Comparison of ENCODE assay signal across 27 cellular contexts in the genomic region with DNA sequence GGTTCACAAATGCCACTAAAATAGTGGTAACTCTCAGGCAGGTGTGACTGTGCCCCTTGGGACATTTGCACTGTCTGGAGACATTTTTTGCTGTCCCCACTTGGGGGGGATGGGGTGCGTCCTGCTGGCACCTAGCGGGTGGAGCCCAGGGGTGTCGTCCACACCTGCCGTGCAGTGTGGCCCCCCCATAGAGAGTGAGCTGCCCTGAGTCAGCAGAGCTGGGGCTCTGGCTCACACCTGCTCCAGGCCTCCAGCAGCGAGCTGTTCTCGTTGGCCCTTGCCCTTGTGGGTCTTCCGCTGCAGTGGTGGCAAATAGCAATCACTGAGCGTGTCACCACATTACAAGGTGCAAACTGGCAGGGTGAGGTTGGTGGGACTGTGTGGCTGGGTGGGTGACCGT.
DNase-seq lines count a peak whose midpoint lies in the region; ATAC-seq, FAIRE-seq and TF ChIP-seq lines count a peak whose summit lies in the region.
"Had no signal": no experiment of that assay in that cellular context is flagged by ENCODE, and none has a peak within 500 bp of the region (broad histone marks: within the 10 kb centered on the region; RNA-seq: fewer than 3 reads in every experiment).

No MANE protein-coding gene starts in this region.

- peaks cover 10 to 14% of the 10 kb centered on the region in 2 donors for H3K36me3 Mint-ChIP-seq in stimulated activated naive B cell treated with anti-CD40 and anti-IgM and Interleukin-4, amounts not matched to agents 10 μg/mL and 1 μg/mL and 100 μg/mL, for 72 hours
- H3K36me3 Mint-ChIP-seq: CD14-positive monocyte had no signal

- no peaks in the 10 kb centered on the region for H3K9me3 ChIP-seq in left ventricle myocardium inferior (replicated peaks)
- no peaks in the 10 kb centered on the region for H3K9me3 ChIP-seq in right atrium auricular region
- no peaks in the 10 kb centered on the region for H3K9me3 ChIP-seq in H1 (ENCODE audit: insufficient read depth in 2 of 2, low read depth in 1 of 2, low read length in 1 of 2)
- no peaks in the 10 kb centered on the region for H3K9me3 ChIP-seq in BE2C
- H3K9me3 ChIP-seq: adrenal gland had no signal

- H2BK15ac ChIP-seq in H1 (ENCODE audit: low read length): no peak overlapping the region

- H3K4me1 ChIP-seq in left ventricle myocardium inferior: peaks cover 49% of the 10 kb centered on the region
- H3K4me1 ChIP-seq in right atrium auricular region: peaks cover 0 to 16% of the 10 kb centered on the region in 2 donors
- H3K4me1 ChIP-seq in H1 (replicated peaks in 1 of 4; ENCODE audit: control insufficient read depth in 3 of 4, insufficient read depth in 4 of 4, low read length in 3 of 4): peaks cover 0 to 9% (median 2%) of the 10 kb centered on the region in 4 experiments; a peak in 2 of 7 replicates
- no peaks in the 10 kb centered on the region for H3K4me1 ChIP-seq in BE2C

- no peak overlapping the region for H3K4me2 ChIP-seq in H1 (ENCODE audit: insufficient read depth in 1 of 2, low read depth in 2 of 2, low read length in 2 of 2)

- no peak overlapping the region for H3K4ac ChIP-seq in H1 (replicated peaks; ENCODE audit: insufficient read length, low read depth, low read length)

- peaks cover 0 to 1% of the 10 kb centered on the region in 2 experiments for H4K20me1 ChIP-seq in H1 (replicated peaks in 1 of 2; ENCODE audit: control insufficient read depth in 1 of 2, insufficient read depth in 2 of 2, low read length in 2 of 2)

- no peak for DNase-seq in left ventricle myocardium inferior
- no peak for DNase-seq in right atrium auricular region (ENCODE audit: low spot score)
- peak; percentile 27 for DNase-seq in NCI-H146 treated with DMSO at 0.1 percent for 48 hours (lab: John Stamatoyannopoulos, UW; ENCODE audit: unreplicated experiment)
- DNase-seq in H1 (ENCODE audit: low read depth in 1 of 2, low spot score in 2 of 2): no peak
- no peak for DNase-seq in stimulated activated naive B cell treated with anti-CD40 and anti-IgM and Interleukin-4, amounts not matched to agents 10 μg/mL and 1 μg/mL and 100 μg/mL, for 72 hours
- DNase-seq in BE2C: no peak
- no peak for DNase-seq in erythroblast (lab: John Stamatoyannopoulos, UW)
- no peak for DNase-seq in GM03348 (ENCODE audit: low spot score)
- DNase-seq: activated CD8-positive, alpha-beta T cell treated with anti-CD3 and anti-CD28 coated beads for 36 hours; activated gamma-delta T cell; activated T-cell treated with anti-CD3 and anti-CD28 coated beads for 4 hours; adrenal gland; DMS153; left cardiac atrium; midbrain; NCI-H1092; NCI-H524 treated with DMSO at 0.1 percent for 48 hours; T1000 had no signal

- H4K91ac ChIP-seq in H1 (replicated peaks; ENCODE audit: insufficient read length, low read length): peak overlapping the region; percentile 27

- peak overlapping the region; percentile 86 for H3K27ac Mint-ChIP-seq in stimulated activated naive B cell treated with anti-CD40 and anti-IgM and Interleukin-4, amounts not matched to agents 10 μg/mL and 1 μg/mL and 100 μg/mL, for 72 hours
- H3K27ac Mint-ChIP-seq: activated CD8-positive, alpha-beta T cell treated with anti-CD3 and anti-CD28 coated beads for 36 hours; CD14-positive monocyte; nephron had no signal

- no peak overlapping the region for H4K5ac ChIP-seq in H1 (ENCODE audit: insufficient read length, low read depth, low read length)

- H3K14ac ChIP-seq in H1 (ENCODE audit: insufficient read length): no peak overlapping the region

- H3K9ac ChIP-seq in H1 (replicated peaks in 1 of 4; ENCODE audit: extremely low read depth in 1 of 4, low read depth in 3 of 4, low read length in 3 of 4): no peak overlapping the region

- H3K4me3 Mint-ChIP-seq in stimulated activated naive B cell treated with anti-CD40 and anti-IgM and Interleukin-4, amounts not matched to agents 10 μg/mL and 1 μg/mL and 100 μg/mL, for 72 hours: peak overlapping the region; percentile 56 to 66
- H3K4me3 Mint-ChIP-seq: activated CD8-positive, alpha-beta T cell treated with anti-CD3 and anti-CD28 coated beads for 36 hours; CD14-positive monocyte; nephron had no signal

- no peak overlapping the region for H3K4me3 ChIP-seq in left ventricle myocardium inferior
- no peak overlapping the region for H3K4me3 ChIP-seq in right atrium auricular region
- no peak overlapping the region for H3K4me3 ChIP-seq in H1 (ENCODE audit: extremely low read depth in 1 of 4, insufficient read depth in 2 of 4, low read depth in 3 of 4, low read length in 4 of 4)
- no peak overlapping the region for H3K4me3 ChIP-seq in BE2C (ENCODE audit: low read depth, low read length)
- H3K4me3 ChIP-seq: adrenal gland, coronary artery had no signal

- H2BK12ac ChIP-seq in H1 (ENCODE audit: low read depth, low read length): no peak overlapping the region

- TF ChIP-seq CTCF in left ventricle myocardium inferior (IDR thresholded peaks at IDR 0.05; ENCODE audit: borderline replicate concordance): no peak
- no peak for TF ChIP-seq CTCF in right atrium auricular region (IDR thresholded peaks at IDR 0.05)
- no peak for TF ChIP-seq CTCF in H1 (IDR thresholded peaks at IDR 0.05; ENCODE audit: control extremely low read depth in 1 of 3, insufficient read depth in 1 of 3, low read depth in 1 of 3, low read length in 3 of 3)
- TF ChIP-seq CTCF in BE2C (IDR thresholded peaks at IDR 0.05; ENCODE audit: low read depth, low read length): no peak

- TF ChIP-seq POLR2A in H1 (IDR thresholded peaks at IDR 0.05; ENCODE audit: control extremely low read depth in 1 of 2, low read depth in 2 of 2, low read length in 2 of 2) (no peak), erythroblast (IDR thresholded peaks at IDR 0.05; ENCODE audit: low read length) (no peak)

- no peak overlapping the region for H2AFZ ChIP-seq in H1 (ENCODE audit: low read length)

- 0 out of 2 replicates have a peak overlapping the region, but pooled peaks have one; percentile 32 for H2BK20ac ChIP-seq in H1 (ENCODE audit: low read length)

- CTCF ChIA-PET in H1 (lab: Charles Lee; ENCODE audit: partially characterized antibody): interaction anchor here (1.1 to 1.4 kb wide), 2 partner anchors 88 to 125 kb away, joined by 3 read pairs; partner anchors contain the start of gene CLCN4

- POLR2A ChIA-PET in H1 (lab: Charles Lee; ENCODE audit: partially characterized antibody): interaction anchor here (0.6 to 2.7 kb wide), 3 partner anchors 9 to 13 kb away, joined by 3 to 7 read pairs (median 3); no protein-coding TSS in a partner anchor

- no peak overlapping the region for H3K23ac ChIP-seq in H1 (ENCODE audit: insufficient read length)

- intact Hi-C loops in left ventricle myocardium inferior (cut with micrococcal nuclease): no loop called here

- no peak overlapping the region for H2BK120ac ChIP-seq in H1 (replicated peaks; ENCODE audit: low read depth, low read length)

- H3K18ac ChIP-seq in H1 (ENCODE audit: extremely low read depth, low read length): no peak overlapping the region

- no peak for FAIRE-seq in H1 (lab: Jason Lieb, UNC)
- FAIRE-seq: endometrium, G401.6 had no signal

- H3K79me2 ChIP-seq in H1 (ENCODE audit: control insufficient read depth in 1 of 2, insufficient read depth in 2 of 2, low read length in 2 of 2): peaks cover 0 to 30% of the 10 kb centered on the region in 2 experiments; a peak in 2 of 4 replicates

- no peaks in the 10 kb centered on the region for H3K79me1 ChIP-seq in H1 (ENCODE audit: low read depth, low read length)

- H3K9me3 Mint-ChIP-seq in stimulated activated naive B cell treated with anti-CD40 and anti-IgM and Interleukin-4, amounts not matched to agents 10 μg/mL and 1 μg/mL and 100 μg/mL, for 72 hours: no peaks in the 10 kb centered on the region
- H3K9me3 Mint-ChIP-seq: activated CD8-positive, alpha-beta T cell treated with anti-CD3 and anti-CD28 coated beads for 36 hours had no signal

- H3K23me2 ChIP-seq in H1 (ENCODE audit: low read depth, low read length): no peaks in the 10 kb centered on the region

- no peak for TF ChIP-seq EP300 in H1 (IDR thresholded peaks at IDR 0.05; ENCODE audit: borderline replicate concordance in 1 of 2, low read depth in 2 of 2, low read length in 2 of 2)

- WGBS in H1 (ENCODE audit: extremely low coverage in 1 of 2, insufficient coverage in 1 of 2, insufficient read length in 1 of 2, insufficient replicate concordance in 2 of 2, low coverage in 1 of 2, low lambda C conversion rate in 2 of 2, missing lambda C conversion rate in 1 of 2), 2 experiments: 95% methylated on average over 3 of the region's 9 CpGs; no CpG with 5 or more reads in 1 of the 2 experiments

- TF ChIP-seq RAD21 in H1 (IDR thresholded peaks at IDR 0.05 in 1 of 2, conservative IDR thresholded peaks at IDR 0.05 in 1 of 2; ENCODE audit: low read depth in 2 of 2, low read length in 2 of 2): no peak

- H3K56ac ChIP-seq in H1 (replicated peaks; ENCODE audit: insufficient read length, low read depth, low read length): no peak overlapping the region

- ATAC-seq in stimulated activated naive B cell treated with anti-CD40 and anti-IgM and Interleukin-4, amounts not matched to agents 10 μg/mL and 1 μg/mL and 100 μg/mL, for 72 hours (replicated peaks): peak; percentile 69 to 77
- ATAC-seq: activated CD4-positive, CD25-positive, alpha-beta regulatory T cell treated with anti-CD3 and anti-CD28 coated beads, Interleukin-2, amount 50 U/mL, for 24 hours; activated CD8-positive, alpha-beta T cell treated with anti-CD3 and anti-CD28 coated beads for 36 hours; left cardiac atrium; sciatic nerve; SK-N-SH treated with all-trans-retinoic acid at 6 μM for 48 hours had no signal

- no peaks in the 10 kb centered on the region for H3K36me3 ChIP-seq in left ventricle myocardium inferior
- no peaks in the 10 kb centered on the region for H3K36me3 ChIP-seq in right atrium auricular region
- H3K36me3 ChIP-seq in H1 (ENCODE audit: control insufficient read depth in 2 of 4, insufficient read depth in 4 of 4, low read length in 3 of 4): no peaks in the 10 kb centered on the region
- H3K36me3 ChIP-seq in BE2C: no peaks in the 10 kb centered on the region
- H3K36me3 ChIP-seq: adrenal gland had no signal

- H3K4me1 Mint-ChIP-seq in stimulated activated naive B cell treated with anti-CD40 and anti-IgM and Interleukin-4, amounts not matched to agents 10 μg/mL and 1 μg/mL and 100 μg/mL, for 72 hours: peaks cover 20 to 47% of the 10 kb centered on the region in 2 donors
- H3K4me1 Mint-ChIP-seq: nephron had no signal

- H4K8ac ChIP-seq in H1 (ENCODE audit: extremely low read depth, insufficient read depth, low read length): no peak overlapping the region

- no peaks in the 10 kb centered on the region for H3K27me3 Mint-ChIP-seq in stimulated activated naive B cell treated with anti-CD40 and anti-IgM and Interleukin-4, amounts not matched to agents 10 μg/mL and 1 μg/mL and 100 μg/mL, for 72 hours
- H3K27me3 Mint-ChIP-seq: activated CD8-positive, alpha-beta T cell treated with anti-CD3 and anti-CD28 coated beads for 36 hours had no signal

- peak overlapping the region; percentile 74 for H3K27ac ChIP-seq in left ventricle myocardium inferior (replicated peaks)
- H3K27ac ChIP-seq in right atrium auricular region: no peak overlapping the region
- no peak overlapping the region for H3K27ac ChIP-seq in H1 (ENCODE audit: low read depth, low read length)
- H3K27ac ChIP-seq: coronary artery, RWPE1 had no signal

- H3K27me3 ChIP-seq in left ventricle myocardium inferior (ENCODE audit: low read depth): no peaks in the 10 kb centered on the region
- H3K27me3 ChIP-seq in right atrium auricular region: no peaks in the 10 kb centered on the region
- H3K27me3 ChIP-seq in H1 (replicated peaks in 1 of 4; ENCODE audit: control insufficient read depth in 3 of 4, extremely low read depth in 1 of 4, insufficient read depth in 3 of 4, low read length in 3 of 4): no peaks in the 10 kb centered on the region
- H3K27me3 ChIP-seq in BE2C: no peaks in the 10 kb centered on the region
- H3K27me3 ChIP-seq: adrenal gland had no signal

- no peak overlapping the region; the same call in 1 of the 2 replicates for H2BK5ac ChIP-seq in H1 (ENCODE audit: low read depth, low read length)

- H2AK5ac ChIP-seq in H1 (ENCODE audit: low read depth, low read length): 0 out of 2 replicates have a peak overlapping the region, but pooled peaks have one; percentile 53
